In the genomic region with DNA sequence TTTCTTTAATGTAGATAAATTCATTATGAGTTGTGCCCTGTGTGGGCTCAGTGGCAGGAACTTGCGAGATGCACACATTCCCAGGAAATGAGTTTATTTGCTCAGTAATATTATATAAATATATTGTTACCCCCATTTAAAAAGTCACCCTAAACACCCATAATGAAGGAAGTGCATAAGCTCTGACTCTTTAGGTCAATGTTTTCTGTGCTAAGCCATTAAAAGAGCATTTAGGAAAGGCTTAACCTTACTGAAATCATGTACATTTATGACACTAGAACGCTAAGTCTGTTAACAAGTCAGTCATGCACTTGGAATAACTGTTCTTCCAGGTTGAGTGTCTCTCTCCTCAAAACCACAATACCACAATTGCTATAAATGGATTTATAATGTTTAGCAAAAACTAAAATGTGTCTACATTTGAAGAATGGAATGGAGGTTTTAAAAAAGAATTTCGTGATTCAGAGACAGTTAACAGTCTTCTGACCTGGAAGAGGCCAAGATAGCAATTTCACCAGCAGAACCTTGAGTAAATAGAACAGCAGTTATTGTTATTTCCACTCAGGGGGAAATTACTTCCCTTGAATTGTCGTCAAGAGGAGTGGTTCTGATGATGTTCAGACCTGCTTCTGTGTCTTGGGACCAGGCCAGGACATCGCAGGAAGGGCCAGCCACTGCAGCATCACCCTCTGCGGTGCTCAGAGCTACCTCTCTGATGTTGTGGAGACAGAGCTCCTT, we compare ENCODE assay signal across 13 cellular contexts.
A peak's percentile ranks its signal among the peaks of the same experiment; 100 is the strongest.
DNase-seq lines count a peak whose midpoint lies in the region; ATAC-seq, FAIRE-seq and TF ChIP-seq lines count a peak whose summit lies in the region.
"Had no signal": no experiment of that assay in that cellular context is flagged by ENCODE, and none has a peak within 500 bp of the region (broad histone marks: within the 10 kb centered on the region; RNA-seq: fewer than 3 reads in every experiment).

No MANE protein-coding gene starts in this region.

- H3K4me1 ChIP-seq in GM23338 (ENCODE audit: insufficient read depth), result no peaks in the 10 kb centered on the region

- H3K4me3 ChIP-seq in astrocyte of the cerebellum (ENCODE audit: low read depth, low read length), result peak overlapping the region; percentile 5
- H3K4me3 ChIP-seq in kidney epithelial cell (ENCODE audit: low read depth, low read length), result no peak overlapping the region
- no peak overlapping the region for H3K4me3 ChIP-seq in GM23338
- H3K4me3 ChIP-seq: dorsolateral prefrontal cortex, SK-N-MC, skin epidermis had no signal

- no peaks in the 10 kb centered on the region for H3K9me2 ChIP-seq in GM23338 (ENCODE audit: insufficient read depth)

- TF ChIP-seq CTCF in astrocyte of the cerebellum (IDR thresholded peaks at IDR 0.05; ENCODE audit: low read depth, low read length, missing control alignments) (no peak), kidney epithelial cell (IDR thresholded peaks at IDR 0.05; ENCODE audit: insufficient read depth, low read length, poor library complexity, severe bottlenecking) (no peak), GM23338 (conservative IDR thresholded peaks at IDR 0.05; ENCODE audit: low read depth in 2 of 2) (no peak)

- no peaks in the 10 kb centered on the region for H3K27me3 ChIP-seq in kidney epithelial cell (ENCODE audit: control insufficient read depth, insufficient read depth, low read length)
- H3K27me3 ChIP-seq in GM23338 (ENCODE audit: insufficient read depth), result no peaks in the 10 kb centered on the region
- H3K27me3 ChIP-seq: dorsolateral prefrontal cortex had no signal

- no peak overlapping the region for H3K27ac Mint-ChIP-seq in GM23338
- no peak overlapping the region for H3K27ac Mint-ChIP-seq in activated T-cell treated with anti-CD3 and anti-CD28 coated beads, Interleukin-2, amount 50 U/mL, for 72 hours
- H3K27ac Mint-ChIP-seq: activated CD4-positive, alpha-beta T cell treated with anti-CD3 and anti-CD28 coated beads, Interleukin-2, amount 10 ng/mL, durations not matched to agents 7 days and 5 days; activated naive CD4-positive, alpha-beta T cell treated with anti-CD3 and anti-CD28 coated beads for 36 hours had no signal

- no peaks in the 10 kb centered on the region for H3K9me3 Mint-ChIP-seq in GM23338
- peaks cover 0 to 4% of the 10 kb centered on the region in 2 donors for H3K9me3 Mint-ChIP-seq in activated T-cell treated with anti-CD3 and anti-CD28 coated beads, Interleukin-2, amount 50 U/mL, for 72 hours
- H3K9me3 Mint-ChIP-seq: activated CD4-positive, alpha-beta T cell treated with anti-CD3 and anti-CD28 coated beads, Interleukin-2, amount 10 ng/mL, durations not matched to agents 7 days and 5 days had no signal

- H3K4me2 ChIP-seq in GM23338, result no peak overlapping the region

- in situ Hi-C loops in astrocyte of the cerebellum (cut with HindIII; ENCODE audit: low sequenced_read_pairs), result no loop called here

- H3K4me3 Mint-ChIP-seq in GM23338, result no peak overlapping the region
- H3K4me3 Mint-ChIP-seq in activated T-cell treated with anti-CD3 and anti-CD28 coated beads, Interleukin-2, amount 50 U/mL, for 72 hours, result no peak overlapping the region
- H3K4me3 Mint-ChIP-seq: activated CD4-positive, alpha-beta T cell treated with anti-CD3 and anti-CD28 coated beads, Interleukin-2, amount 10 ng/mL, durations not matched to agents 7 days and 5 days; activated naive CD4-positive, alpha-beta T cell treated with anti-CD3 and anti-CD28 coated beads for 36 hours had no signal

- H4K20me1 ChIP-seq in GM23338 (replicated peaks; ENCODE audit: insufficient read depth), result no peaks in the 10 kb centered on the region

- FAIRE-seq in HTR-8/SVneo (lab: Jason Lieb, UNC), result peak; percentile 87

- no peaks in the 10 kb centered on the region for H3K36me3 Mint-ChIP-seq in GM23338 (ENCODE audit: low read depth)
- H3K36me3 Mint-ChIP-seq in activated T-cell treated with anti-CD3 and anti-CD28 coated beads, Interleukin-2, amount 50 U/mL, for 72 hours (ENCODE audit: insufficient read depth in 2 of 2), result no peaks in the 10 kb centered on the region

- no peaks in the 10 kb centered on the region for H3K36me3 ChIP-seq in kidney epithelial cell (ENCODE audit: control insufficient read depth, insufficient read depth, low read length)
- no peaks in the 10 kb centered on the region for H3K36me3 ChIP-seq in GM23338 (ENCODE audit: insufficient read depth)

- H3K27ac ChIP-seq in GM23338 (ENCODE audit: low read depth), result no peak overlapping the region
- H3K27ac ChIP-seq: dorsolateral prefrontal cortex, SK-N-MC, skin epidermis had no signal

- DNase-seq in AG20443 (ENCODE audit: low spot score) (peak; percentile 68), HTR-8/SVneo (ENCODE audit: insufficient read length, low spot score) (peak; percentile 55), astrocyte of the cerebellum (ENCODE audit: low read depth) (peak; percentile 67), kidney epithelial cell (ENCODE audit: low read depth) (peak; percentile 39), iPS-NIHi11 (ENCODE audit: low spot score) (no peak), GM23338 (ENCODE audit: low spot score) (no peak), islet precursor cell (no peak)
- DNase-seq in activated T-cell treated with anti-CD3 and anti-CD28 coated beads, Interleukin-2, amount 50 U/mL, for 72 hours, result no peak
- DNase-seq: activated CD4-positive, alpha-beta T cell treated with anti-CD3 and anti-CD28 coated beads, Interleukin-2, amount 10 ng/mL, durations not matched to agents 7 days and 5 days; activated naive CD4-positive, alpha-beta T cell treated with anti-CD3 and anti-CD28 coated beads for 36 hours; dorsolateral prefrontal cortex had no signal

- ATAC-seq in GM23338, result no peak
- ATAC-seq in activated T-cell treated with anti-CD3 and anti-CD28 coated beads, Interleukin-2, amount 50 U/mL, for 72 hours (replicated peaks in 1 of 2), result no peak

- H3K27me3 Mint-ChIP-seq in GM23338 (ENCODE audit: insufficient read depth, low read depth, poor library complexity), result peaks cover 3% of the 10 kb centered on the region
- no peaks in the 10 kb centered on the region for H3K27me3 Mint-ChIP-seq in activated T-cell treated with anti-CD3 and anti-CD28 coated beads, Interleukin-2, amount 50 U/mL, for 72 hours (ENCODE audit: low read depth)

- no peaks in the 10 kb centered on the region for H3K79me2 ChIP-seq in GM23338 (replicated peaks; ENCODE audit: insufficient read depth)

- H3K4me1 Mint-ChIP-seq in GM23338, result peaks cover 6% of the 10 kb centered on the region; the same call in 2 of the 3 replicates
- H3K4me1 Mint-ChIP-seq in activated T-cell treated with anti-CD3 and anti-CD28 coated beads, Interleukin-2, amount 50 U/mL, for 72 hours (ENCODE audit: low read depth), result no peaks in the 10 kb centered on the region
- H3K4me1 Mint-ChIP-seq: activated CD4-positive, alpha-beta T cell treated with anti-CD3 and anti-CD28 coated beads, Interleukin-2, amount 10 ng/mL, durations not matched to agents 7 days and 5 days had no signal

- H3F3A ChIP-seq in GM23338 (replicated peaks; ENCODE audit: low read depth), result no peaks in the 10 kb centered on the region

- H2AFZ ChIP-seq in GM23338, result no peak overlapping the region

TF ChIP-seq in GM23338, 12 proteins besides CTCF, POLR2A, EP300 and RAD21 (continues in another document):
- no peak for TF ChIP-seq ETS1 (IDR thresholded peaks at IDR 0.05)
- no peak for TF ChIP-seq POLR2AphosphoS5 (IDR thresholded peaks at IDR 0.05; ENCODE audit: low read depth)

Comparison
In these comparisons a context has a peak if more than half of its experiments do, and no peak if none do; other contexts are left out.
1. DNase-seq: peak in AG20443 (single experiment), HTR-8/SVneo (single experiment), astrocyte of the cerebellum (single experiment) and kidney epithelial cell (single experiment); none in iPS-NIHi11 (single experiment), GM23338 (single experiment), islet precursor cell (single experiment) and activated T-cell treated with anti-CD3 and anti-CD28 coated beads, Interleukin-2, amount 50 U/mL, for 72 hours (0 of 2).